In the genomic region with DNA sequence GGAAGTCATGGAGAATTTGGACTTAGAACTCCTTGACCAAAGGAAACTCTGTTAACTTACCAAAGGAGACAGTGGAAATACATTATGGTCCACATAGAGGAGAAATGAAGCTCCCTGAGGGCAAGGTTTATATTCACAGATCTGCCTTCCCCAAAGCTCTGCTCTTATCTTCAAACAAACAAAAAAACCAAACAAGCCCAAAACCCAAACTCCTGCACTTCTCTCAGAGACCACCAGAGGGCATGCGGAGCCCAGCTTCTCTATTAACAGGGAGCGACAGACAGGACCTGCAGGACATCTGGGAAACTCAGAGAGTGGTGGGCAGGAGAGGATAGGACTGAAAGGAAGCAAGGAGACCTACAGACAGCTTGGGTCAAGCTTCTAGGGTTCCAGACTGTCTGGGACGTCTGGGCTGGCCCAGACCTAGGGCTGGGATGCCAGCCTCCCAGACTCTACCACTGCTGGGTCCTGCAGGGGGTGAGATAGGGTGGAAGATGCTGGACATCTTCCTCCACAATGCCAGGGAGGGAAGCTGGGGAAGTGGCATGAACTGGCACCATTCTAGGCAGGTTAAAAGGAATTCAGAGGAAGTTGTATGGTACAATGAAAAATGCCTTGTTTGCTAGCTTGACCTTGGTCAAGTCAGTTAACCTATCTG, we compare ENCODE assay signal across 8 cellular contexts. TPM values are rescaled to one million over a fixed set of nuclear protein-coding genes. Genes with fewer than 3 reads are reported as not detected.
DNase-seq lines count a peak whose midpoint lies in the region; ATAC-seq lines count a peak whose summit lies in the region.

No MANE protein-coding gene starts in this region.

- no peak overlapping the region for H3K4me3 Mint-ChIP-seq in stimulated activated effector memory CD8-positive, alpha-beta T cell treated with anti-CD3 and anti-CD28 coated beads, Interleukin-12 subunit alpha, Interleukin-12 subunit beta, amount 100 ng/mL, for 72 hours

- no peak overlapping the region for H3K27ac Mint-ChIP-seq in stimulated activated effector memory CD8-positive, alpha-beta T cell treated with anti-CD3 and anti-CD28 coated beads, Interleukin-12 subunit alpha, Interleukin-12 subunit beta, amount 100 ng/mL, for 72 hours

- peaks cover 99% of the 10 kb centered on the region for H3K27me3 ChIP-seq in H7 (ENCODE audit: control insufficient read depth, insufficient read depth, low read length)

- no peak overlapping the region for H3K4me3 ChIP-seq in H7 (ENCODE audit: insufficient read depth, low read depth, low read length)

- no peaks in the 10 kb centered on the region for H3K9me3 Mint-ChIP-seq in stimulated activated effector memory CD8-positive, alpha-beta T cell treated with anti-CD3 and anti-CD28 coated beads, Interleukin-12 subunit alpha, Interleukin-12 subunit beta, amount 100 ng/mL, for 72 hours

- H3K36me3 ChIP-seq in H7 (replicated peaks; ENCODE audit: control insufficient read depth, insufficient read depth, low read length) = no peaks in the 10 kb centered on the region

- DNase-seq in AML-193 (lab: John Stamatoyannopoulos, UW) = peak; percentile 41 to 66
- peak; percentile 91 for DNase-seq in H7
- DNase-seq in NCI-H526 treated with DMSO at 0.1 percent for 48 hours (lab: John Stamatoyannopoulos, UW) = peak; percentile 45
- DNase-seq in activated CD4-positive, alpha-beta T cell treated with anti-CD3 and anti-CD28 coated beads, Interleukin-2, amount 50 U/mL, for 4 hours = peak; percentile 68 to 73
- DNase-seq in ecto neural progenitor cell (ENCODE audit: low spot score) = peak; percentile 84
- peak; percentile 82 for DNase-seq in medulla oblongata (ENCODE audit: extremely low spot score)
- DNase-seq in stimulated activated effector memory CD8-positive, alpha-beta T cell treated with anti-CD3 and anti-CD28 coated beads, Interleukin-12 subunit alpha, Interleukin-12 subunit beta, amount 100 ng/mL, for 72 hours (ENCODE audit: low spot score in 2 of 2) = peak; percentile 61 to 88

- ATAC-seq in stimulated activated effector memory CD8-positive, alpha-beta T cell treated with anti-CD3 and anti-CD28 coated beads, Interleukin-12 subunit alpha, Interleukin-12 subunit beta, amount 100 ng/mL, for 72 hours = peak; percentile 1
- no peak for ATAC-seq in HG02623 (IDR thresholded peaks at IDR 0.05; ENCODE audit: unreplicated experiment)

- H3K4me1 Mint-ChIP-seq in stimulated activated effector memory CD8-positive, alpha-beta T cell treated with anti-CD3 and anti-CD28 coated beads, Interleukin-12 subunit alpha, Interleukin-12 subunit beta, amount 100 ng/mL, for 72 hours = peaks cover 51% of the 10 kb centered on the region

- H3K36me3 Mint-ChIP-seq in stimulated activated effector memory CD8-positive, alpha-beta T cell treated with anti-CD3 and anti-CD28 coated beads, Interleukin-12 subunit alpha, Interleukin-12 subunit beta, amount 100 ng/mL, for 72 hours = peaks cover 6% of the 10 kb centered on the region

RNA-seq across cellular contexts. Expression of a gene that starts 4.0 kb away (rescaled TPM):
- total RNA-seq in H7 (2014; rRNA removed; shearing (Covaris generic)) = 0.33 TPM in 1 of 2 replicates, not detected in the other

RNA-seq across cellular contexts. Expression of a gene that starts 17.1 kb away (rescaled TPM):
- total RNA-seq in H7 (2014; rRNA removed; shearing (Covaris generic)) = not detected in 2 replicates

RNA-seq across cellular contexts. Expression of a gene that starts 45.1 kb away (rescaled TPM):
- not detected in 2 replicates for total RNA-seq in H7 (2014; rRNA removed; shearing (Covaris generic))
